9 cellular contexts compared by ENCODE assay signal in the genomic region with DNA sequence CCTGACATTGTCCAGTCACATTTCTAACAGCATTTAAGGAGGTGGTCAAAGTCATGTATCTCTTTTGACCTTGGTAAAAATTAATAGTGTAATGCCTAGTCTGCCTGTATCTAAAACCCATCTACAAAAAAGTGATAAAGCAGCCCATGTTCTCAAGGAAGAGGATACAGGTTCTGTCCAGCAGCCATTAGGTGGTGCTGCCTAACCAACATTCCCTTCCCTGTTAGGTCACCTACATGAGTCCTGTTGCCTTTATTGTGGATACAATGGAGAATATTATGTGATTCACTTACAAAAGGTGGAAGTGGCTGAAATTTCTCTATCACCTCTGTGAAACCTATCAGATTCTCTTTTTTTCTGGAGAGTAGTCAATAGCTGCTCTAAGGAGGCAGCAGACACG. TPM values are rescaled to one million over a fixed set of nuclear protein-coding genes. Genes with fewer than 3 reads are reported as not detected.
DNase-seq lines count a peak whose midpoint lies in the region; ATAC-seq, FAIRE-seq and TF ChIP-seq lines count a peak whose summit lies in the region.
"Had no signal": no experiment of that assay in that cellular context is flagged by ENCODE, and none has a peak within 500 bp of the region (broad histone marks: within the 10 kb centered on the region; RNA-seq: fewer than 3 reads in every experiment).

No MANE protein-coding gene starts in this region.

- BruUV-seq in GM12878 (replicated peaks; lab: Mats Ljungman, UMichigan): no TSS peak

- H3K4me3 ChIP-seq in GM12878 (no peak overlapping the region), left lung (no peak overlapping the region), vagina (no peak overlapping the region)
- H3K4me3 ChIP-seq: BLaER1 treated with 17β-estradiol and CSF1 and Interleukin-3, amounts not matched to agents 10 nM and 100 nM had no signal

- TF ChIP-seq POLR2A in GM12878 (IDR thresholded peaks at IDR 0.05; ENCODE audit: low read depth, low read length) (no peak), vagina (IDR thresholded peaks at IDR 0.05) (no peak)

- CTCF ChIA-PET in activated CD8-positive, alpha-beta T cell treated with anti-CD3 and anti-CD28 coated beads for 36 hours (lab: Charles Lee): no interaction called here
- CTCF ChIA-PET in activated CD8-positive, alpha-beta T cell treated with anti-CD3 and anti-CD28 coated beads, Interleukin-2, amount 10 ng/mL, durations not matched to agents 7 days and 5 days (lab: Charles Lee): no interaction called here
- CTCF ChIA-PET in GM12878 (lab: Yijun Ruan, JAX): interaction anchor here (1.0 kb wide), 1 partner anchor 9 kb away, joined by 8 read pairs; no protein-coding TSS in a partner anchor

- 0% methylated on average over 1 of the region's 1 CpG for WGBS in GM12878 (ENCODE audit: insufficient coverage, insufficient replicate concordance, low lambda C conversion rate, missing lambda C conversion rate)

- H3K9me3 Mint-ChIP-seq in activated CD8-positive, alpha-beta T cell treated with anti-CD3 and anti-CD28 coated beads for 36 hours: peaks cover 15% of the 10 kb centered on the region
- H3K9me3 Mint-ChIP-seq in activated CD8-positive, alpha-beta T cell treated with anti-CD3 and anti-CD28 coated beads, Interleukin-2, amount 10 ng/mL, durations not matched to agents 7 days and 5 days (ENCODE audit: insufficient read depth): peaks cover 3% of the 10 kb centered on the region

- no peak overlapping the region for H3K9ac ChIP-seq in GM12878 (ENCODE audit: control insufficient read depth, insufficient read depth, low read length)
- H3K9ac ChIP-seq: BLaER1 treated with 17β-estradiol and CSF1 and Interleukin-3, amounts not matched to agents 10 nM and 100 nM had no signal

- no peaks in the 10 kb centered on the region for H3K36me3 Mint-ChIP-seq in activated CD8-positive, alpha-beta T cell treated with anti-CD3 and anti-CD28 coated beads for 36 hours (ENCODE audit: low read depth)
- H3K36me3 Mint-ChIP-seq in activated CD8-positive, alpha-beta T cell treated with anti-CD3 and anti-CD28 coated beads, Interleukin-2, amount 10 ng/mL, durations not matched to agents 7 days and 5 days (ENCODE audit: low read depth): no peaks in the 10 kb centered on the region

- no peak overlapping the region for H3K4me3 Mint-ChIP-seq in activated CD8-positive, alpha-beta T cell treated with anti-CD3 and anti-CD28 coated beads for 36 hours
- no peak overlapping the region for H3K4me3 Mint-ChIP-seq in activated CD8-positive, alpha-beta T cell treated with anti-CD3 and anti-CD28 coated beads, Interleukin-2, amount 10 ng/mL, durations not matched to agents 7 days and 5 days

- H4K20me1 ChIP-seq in GM12878 (ENCODE audit: control insufficient read depth, insufficient read depth): no peaks in the 10 kb centered on the region
- H4K20me1 ChIP-seq: BLaER1 treated with 17β-estradiol and CSF1 and Interleukin-3, amounts not matched to agents 10 nM and 100 nM had no signal

- H3K27me3 ChIP-seq in GM12878 (replicated peaks in 1 of 2; ENCODE audit: control insufficient read depth in 2 of 2, insufficient read depth in 2 of 2, low read length in 1 of 2): no peaks in the 10 kb centered on the region
- H3K27me3 ChIP-seq in left lung: no peaks in the 10 kb centered on the region
- no peaks in the 10 kb centered on the region for H3K27me3 ChIP-seq in vagina
- H3K27me3 ChIP-seq: BLaER1 treated with 17β-estradiol and CSF1 and Interleukin-3, amounts not matched to agents 10 nM and 100 nM had no signal

- no peak for ATAC-seq in activated CD8-positive, alpha-beta T cell treated with anti-CD3 and anti-CD28 coated beads for 36 hours
- no peak for ATAC-seq in activated CD8-positive, alpha-beta T cell treated with anti-CD3 and anti-CD28 coated beads, Interleukin-2, amount 10 ng/mL, durations not matched to agents 7 days and 5 days
- ATAC-seq in GM12878: peak; percentile 82
- ATAC-seq in left lung: peak; percentile 97
- ATAC-seq in GM19395 (IDR thresholded peaks at IDR 0.05; ENCODE audit: unreplicated experiment): no peak

- H3K79me2 ChIP-seq in GM12878 (ENCODE audit: control insufficient read depth, insufficient read depth, low read length): no peaks in the 10 kb centered on the region

- peak; percentile 81 for TF ChIP-seq RAD21 in GM12878 (IDR thresholded peaks at IDR 0.05; ENCODE audit: insufficient read depth, low read depth, low read length)

- no peak overlapping the region for H3K27ac ChIP-seq in GM12878 (ENCODE audit: control insufficient read depth, insufficient read depth)
- H3K27ac ChIP-seq in left lung: no peak overlapping the region
- H3K27ac ChIP-seq in vagina: no peak overlapping the region
- H3K27ac ChIP-seq: BLaER1 treated with 17β-estradiol and CSF1 and Interleukin-3, amounts not matched to agents 10 nM and 100 nM had no signal

- FAIRE-seq in GM12878 (lab: Jason Lieb, UNC): peak; percentile 81

- RAD21 ChIA-PET in GM12878 (lab: Charles Lee; ENCODE audit: unreplicated experiment): interaction anchor here (1.6 kb wide), 1 partner anchor 193 kb away, joined by 6 read pairs; no protein-coding TSS in a partner anchor

- SMC1A ChIA-PET in GM12878 (lab: Charles Lee; ENCODE audit: uncharacterized antibody, unreplicated experiment): interaction anchor here (1.1 to 1.3 kb wide), 2 partner anchors 167 to 193 kb away, joined by 4 read pairs; no protein-coding TSS in a partner anchor

- no peaks in the 10 kb centered on the region for H3K4me1 Mint-ChIP-seq in activated CD8-positive, alpha-beta T cell treated with anti-CD3 and anti-CD28 coated beads for 36 hours (ENCODE audit: low read depth)
- no peaks in the 10 kb centered on the region for H3K4me1 Mint-ChIP-seq in activated CD8-positive, alpha-beta T cell treated with anti-CD3 and anti-CD28 coated beads, Interleukin-2, amount 10 ng/mL, durations not matched to agents 7 days and 5 days (ENCODE audit: low read depth)

- no peaks in the 10 kb centered on the region for H3K4me1 ChIP-seq in GM12878 (ENCODE audit: control insufficient read depth, insufficient read depth, low read length)
- no peaks in the 10 kb centered on the region for H3K4me1 ChIP-seq in left lung
- H3K4me1 ChIP-seq in vagina: no peaks in the 10 kb centered on the region

- H3K9me3 ChIP-seq in GM12878 (replicated peaks; ENCODE audit: control insufficient read depth, insufficient read depth, low read length): no peaks in the 10 kb centered on the region
- peaks cover 0 to 6% of the 10 kb centered on the region in 2 donors for H3K9me3 ChIP-seq in left lung
- H3K9me3 ChIP-seq in vagina: peaks cover 3% of the 10 kb centered on the region

- intact Hi-C loops in activated CD8-positive, alpha-beta T cell treated with anti-CD3 and anti-CD28 coated beads for 36 hours (cut with micrococcal nuclease): no loop called here
- intact Hi-C loops in GM12878 (cut with micrococcal nuclease; ENCODE audit: unreplicated experiment): loop anchor here (1.0 to 5.0 kb wide), 2 partner anchors 191 to 794 kb away; no protein-coding TSS in a partner anchor
- intact Hi-C loops in left lung (cut with DNase I): no loop called here
- intact Hi-C loops in vagina (cut with DNase I): no loop called here

- no peak overlapping the region for H2AFZ ChIP-seq in GM12878 (ENCODE audit: control insufficient read depth, low read depth, low read length)

- H3K27ac Mint-ChIP-seq in activated CD8-positive, alpha-beta T cell treated with anti-CD3 and anti-CD28 coated beads for 36 hours: no peak overlapping the region
- no peak overlapping the region for H3K27ac Mint-ChIP-seq in activated CD8-positive, alpha-beta T cell treated with anti-CD3 and anti-CD28 coated beads, Interleukin-2, amount 10 ng/mL, durations not matched to agents 7 days and 5 days

- DNase-seq in activated CD8-positive, alpha-beta T cell treated with anti-CD3 and anti-CD28 coated beads for 36 hours: peak; percentile 13
- no peak for DNase-seq in activated CD8-positive, alpha-beta T cell treated with anti-CD3 and anti-CD28 coated beads, Interleukin-2, amount 10 ng/mL, durations not matched to agents 7 days and 5 days
- DNase-seq in NAMALWA (ENCODE audit: low spot score): peak; percentile 57
- DNase-seq in GM12878 (ENCODE audit: low read depth, low spot score): peak; percentile 16
- DNase-seq in left lung: no peak
- no peak for DNase-seq in stimulated activated CD4-positive, alpha-beta T cell treated with anti-CD3 and anti-CD28 coated beads, Interleukin-12 subunit alpha, Interleukin-12 subunit beta, amount 100 ng/mL, for 4 hours
- DNase-seq in vagina (ENCODE audit: extremely low spot score in 2 of 2): no peak

- TF ChIP-seq CTCF in activated CD8-positive, alpha-beta T cell treated with anti-CD3 and anti-CD28 coated beads for 36 hours (IDR thresholded peaks at IDR 0.05): no peak
- TF ChIP-seq CTCF in GM12878 (IDR thresholded peaks at IDR 0.05 in 2 of 3, conservative IDR thresholded peaks at IDR 0.05 in 1 of 3; ENCODE audit: control insufficient read depth in 2 of 3, extremely low read depth in 1 of 3, insufficient read depth in 1 of 3, low read depth in 3 of 3, low read length in 3 of 3): peak; percentile 58 to 69 (median 60)
- peak; percentile 13 to 34 for TF ChIP-seq CTCF in left lung (IDR thresholded peaks at IDR 0.05)
- TF ChIP-seq CTCF in vagina (IDR thresholded peaks at IDR 0.05): peak in 1 of 3 experiments; percentile 43

- peaks cover 1% of the 10 kb centered on the region for H3K27me3 Mint-ChIP-seq in activated CD8-positive, alpha-beta T cell treated with anti-CD3 and anti-CD28 coated beads for 36 hours
- no peaks in the 10 kb centered on the region for H3K27me3 Mint-ChIP-seq in activated CD8-positive, alpha-beta T cell treated with anti-CD3 and anti-CD28 coated beads, Interleukin-2, amount 10 ng/mL, durations not matched to agents 7 days and 5 days (ENCODE audit: low read depth)

- no peaks in the 10 kb centered on the region for H3K36me3 ChIP-seq in GM12878 (ENCODE audit: control insufficient read depth in 2 of 2, insufficient read depth in 2 of 2, low read length in 1 of 2)
- no peaks in the 10 kb centered on the region for H3K36me3 ChIP-seq in left lung
- H3K36me3 ChIP-seq in vagina: no peaks in the 10 kb centered on the region
- H3K36me3 ChIP-seq: BLaER1 treated with 17β-estradiol and CSF1 and Interleukin-3, amounts not matched to agents 10 nM and 100 nM had no signal

- TF ChIP-seq EP300 in GM12878 (IDR thresholded peaks at IDR 0.05; ENCODE audit: borderline replicate concordance in 1 of 2, control insufficient read depth in 1 of 2, low read depth in 2 of 2, low read length in 2 of 2): no peak

- in situ Hi-C loops in GM12878 (cut with MboI): no loop called here

- H3K4me2 ChIP-seq in GM12878 (ENCODE audit: control insufficient read depth, insufficient read depth): no peak overlapping the region
- H3K4me2 ChIP-seq: BLaER1 treated with 17β-estradiol and CSF1 and Interleukin-3, amounts not matched to agents 10 nM and 100 nM had no signal

- POLR2A ChIA-PET in activated CD8-positive, alpha-beta T cell treated with anti-CD3 and anti-CD28 coated beads for 36 hours (lab: Charles Lee): no interaction called here
- POLR2A ChIA-PET in activated CD8-positive, alpha-beta T cell treated with anti-CD3 and anti-CD28 coated beads, Interleukin-2, amount 10 ng/mL, durations not matched to agents 7 days and 5 days (lab: Charles Lee): no interaction called here
- POLR2A ChIA-PET in GM12878 (lab: Charles Lee): no interaction called here

RNA-seq across cellular contexts. Expression of a gene that starts 52.5 kb away (rescaled TPM):
- not detected for total RNA-seq in activated CD8-positive, alpha-beta T cell treated with anti-CD3 and anti-CD28 coated beads for 36 hours
- not detected for total RNA-seq in activated CD8-positive, alpha-beta T cell treated with anti-CD3 and anti-CD28 coated beads, Interleukin-2, amount 10 ng/mL, durations not matched to agents 7 days and 5 days
- total RNA-seq in GM12878 (2013; cell fraction: nucleolus; rRNA removed): not detected in 2 replicates
- total RNA-seq in GM12878 (2014; rRNA removed): not detected in 2 replicates
- not detected in 2 replicates for total RNA-seq in GM12878 (2014; rRNA removed; fragmentation: Illumina TruSeq; extraction: Trizol)
- 0.18 and 0.24 TPM in 2 replicates for total RNA-seq in GM12878 (2021)
- not detected for polyA plus RNA-seq in GM12878 (2011; ENCODE audit: low read depth)
- polyA plus RNA-seq in GM12878 (2011; rRNA removed): 0.01 and 0.10 TPM in 2 replicates
- 0.01 TPM in 1 of 2 replicates, not detected in the other for polyA plus RNA-seq in GM12878 (2011; cell fraction: cytosol; rRNA removed)
- 0.09 TPM in 1 of 2 replicates, not detected in the other for polyA plus RNA-seq in GM12878 (2011; cell fraction: nucleus; rRNA removed)
- not detected in 2 replicates for polyA plus RNA-seq in GM12878 (2012)
- not detected in 2 replicates for polyA plus RNA-seq in GM12878 (2014; fragmentation: Illumina TruSeq; extraction: Trizol)
- not detected for polyA plus RNA-seq in GM12878 (2014; fragmentation: Nextera tagmentation; extraction: Ambion mirVana)
- polyA plus RNA-seq in GM12878 (2014; rRNA removed): not detected in 2 replicates
- polyA plus RNA-seq in GM12878 (2016; fragmentation: Nextera tagmentation; extraction: Ambion mirVana): not detected
- not detected in 2 replicates for polyA minus RNA-seq in GM12878 (2011; rRNA and poly(A)+ RNA removed)
- not detected in 2 replicates for polyA minus RNA-seq in GM12878 (2011; cell fraction: cytosol; rRNA and poly(A)+ RNA removed)
- not detected in 2 replicates for polyA minus RNA-seq in GM12878 (2011; cell fraction: nucleus; rRNA and poly(A)+ RNA removed)
- 100 to 1,000 TPM; 168 to 453 TPM for total RNA-seq in left lung
- 0.49 TPM for total RNA-seq in vagina

Comparison
In these comparisons a context has a peak if more than half of its experiments do, and no peak if none do; other contexts are left out.
1. DNase-seq: peak in activated CD8-positive, alpha-beta T cell treated with anti-CD3 and anti-CD28 coated beads for 36 hours (single experiment), NAMALWA (single experiment) and GM12878 (single experiment); none in activated CD8-positive, alpha-beta T cell treated with anti-CD3 and anti-CD28 coated beads, Interleukin-2, amount 10 ng/mL, durations not matched to agents 7 days and 5 days (single experiment), left lung (0 of 2), stimulated activated CD4-positive, alpha-beta T cell treated with anti-CD3 and anti-CD28 coated beads, Interleukin-12 subunit alpha, Interleukin-12 subunit beta, amount 100 ng/mL, for 4 hours (single experiment) and vagina (0 of 2).
2. ATAC-seq: peak in GM12878 (single experiment) and left lung (single experiment); none in activated CD8-positive, alpha-beta T cell treated with anti-CD3 and anti-CD28 coated beads for 36 hours (single experiment), activated CD8-positive, alpha-beta T cell treated with anti-CD3 and anti-CD28 coated beads, Interleukin-2, amount 10 ng/mL, durations not matched to agents 7 days and 5 days (single experiment) and GM19395 (single experiment).
3. RNA of a gene that starts 52.5 kb away (total RNA-seq): 168 to 453 TPM in left lung; 0.49 TPM in vagina (single experiment), not detected in activated CD8-positive, alpha-beta T cell treated with anti-CD3 and anti-CD28 coated beads for 36 hours, not detected in activated CD8-positive, alpha-beta T cell treated with anti-CD3 and anti-CD28 coated beads, Interleukin-2, amount 10 ng/mL, durations not matched to agents 7 days and 5 days and 0.18 to 0.24 TPM in GM12878; every median in the first group is over 100 times any median in the second.